20 cellular contexts compared by ENCODE assay signal in the genomic region with DNA sequence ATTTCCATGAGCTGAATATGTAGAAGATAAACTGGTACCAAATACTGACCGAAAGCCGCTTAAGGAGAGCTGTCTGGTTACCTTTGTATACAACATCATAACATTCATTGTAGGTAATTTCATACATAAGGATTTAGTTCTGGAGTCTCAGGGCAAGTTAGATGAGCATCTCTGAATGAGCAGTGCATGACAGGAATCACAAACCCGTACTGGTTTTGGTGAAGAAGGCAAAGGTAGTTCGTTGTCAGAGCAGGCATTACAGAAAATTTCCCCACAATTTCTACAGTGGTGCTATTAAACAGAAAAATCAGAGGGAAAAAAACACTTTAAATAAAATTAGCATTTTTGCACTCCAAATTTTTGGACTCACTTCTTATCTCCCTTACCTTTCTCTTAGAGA. TPM values are rescaled to one million over a fixed set of nuclear protein-coding genes. Genes with fewer than 3 reads are reported as not detected.
A peak's percentile ranks its signal among the peaks of the same experiment; 100 is the strongest.
DNase-seq lines count a peak whose midpoint lies in the region; ATAC-seq and TF ChIP-seq lines count a peak whose summit lies in the region.
"Had no signal": no experiment of that assay in that cellular context is flagged by ENCODE, and none has a peak within 500 bp of the region (broad histone marks: within the 10 kb centered on the region; RNA-seq: fewer than 3 reads in every experiment).

No MANE protein-coding gene starts in this region.

- no peaks in the 10 kb centered on the region for H3K9me3 Mint-ChIP-seq in activated naive CD8-positive, alpha-beta T cell (ENCODE audit: low read depth)
- H3K9me3 Mint-ChIP-seq in activated naive CD8-positive, alpha-beta T cell treated with anti-CD3 and anti-CD28 coated beads for 36 hours = no peaks in the 10 kb centered on the region
- no peaks in the 10 kb centered on the region for H3K9me3 Mint-ChIP-seq in activated naive CD8-positive, alpha-beta T cell treated with anti-CD3 and anti-CD28 coated beads, Interleukin-2, amount 50 U/mL, for 24 hours
- H3K9me3 Mint-ChIP-seq in osteocyte (ENCODE audit: unreplicated experiment) = no peaks in the 10 kb centered on the region
- H3K9me3 Mint-ChIP-seq: activated CD4-positive, alpha-beta T cell treated with anti-CD3 and anti-CD28 coated beads, Interleukin-2, amount 10 ng/mL, durations not matched to agents 24 days and 14 days; T-cell had no signal

- TF ChIP-seq POLR2A in GM18505 (IDR thresholded peaks at IDR 0.05; ENCODE audit: borderline replicate concordance, extremely low read depth, insufficient read depth, insufficient read length) = peak; percentile 33

- DNase-seq in activated naive CD8-positive, alpha-beta T cell treated with anti-CD3 and anti-CD28 coated beads for 36 hours = no peak
- no peak for DNase-seq in activated naive CD8-positive, alpha-beta T cell treated with anti-CD3 and anti-CD28 coated beads, Interleukin-2, amount 50 U/mL, for 24 hours
- DNase-seq in osteocyte (ENCODE audit: extremely low spot score, unreplicated experiment) = no peak
- no peak for DNase-seq in iPS-NIHi11 (ENCODE audit: low spot score)
- DNase-seq in osteoblast (ENCODE audit: insufficient read length, low spot score, missing footprints) = no peak
- DNase-seq: activated CD4-positive, alpha-beta T cell treated with anti-CD3 and anti-CD28 coated beads, Interleukin-2, amount 10 ng/mL, durations not matched to agents 24 days and 14 days; DMS79 treated with DMSO at 0.1 percent for 48 hours; head of caudate nucleus; left lung; NCI-H1694; NCI-H774; OCI-M1; retina; SHP77; stimulated activated CD4-positive, alpha-beta T cell treated with anti-CD3 and anti-CD28 coated beads, Interleukin-4, amount 100 ng/mL, for 4 hours; T-cell; upper lobe of left lung had no signal

- H3K4me1 Mint-ChIP-seq in activated naive CD8-positive, alpha-beta T cell (ENCODE audit: low read depth) = peaks cover 22% of the 10 kb centered on the region
- peaks cover 26% of the 10 kb centered on the region for H3K4me1 Mint-ChIP-seq in activated naive CD8-positive, alpha-beta T cell treated with anti-CD3 and anti-CD28 coated beads for 36 hours
- H3K4me1 Mint-ChIP-seq in activated naive CD8-positive, alpha-beta T cell treated with anti-CD3 and anti-CD28 coated beads, Interleukin-2, amount 50 U/mL, for 24 hours = peaks cover 25% of the 10 kb centered on the region
- H3K4me1 Mint-ChIP-seq in osteocyte (ENCODE audit: unreplicated experiment) = peaks cover 8% of the 10 kb centered on the region

- H4K20me1 ChIP-seq in osteoblast (ENCODE audit: insufficient read depth, low read length) = peaks cover 14% of the 10 kb centered on the region

- no peak overlapping the region for H3K4me3 ChIP-seq in osteoblast (ENCODE audit: insufficient read depth, low read length)
- H3K4me3 ChIP-seq: left lung, upper lobe of left lung had no signal

- no peak overlapping the region for H3K4me3 Mint-ChIP-seq in activated naive CD8-positive, alpha-beta T cell
- no peak overlapping the region for H3K4me3 Mint-ChIP-seq in activated naive CD8-positive, alpha-beta T cell treated with anti-CD3 and anti-CD28 coated beads for 36 hours
- no peak overlapping the region for H3K4me3 Mint-ChIP-seq in activated naive CD8-positive, alpha-beta T cell treated with anti-CD3 and anti-CD28 coated beads, Interleukin-2, amount 50 U/mL, for 24 hours
- H3K4me3 Mint-ChIP-seq in osteocyte (ENCODE audit: unreplicated experiment) = no peak overlapping the region
- H3K4me3 Mint-ChIP-seq: activated CD4-positive, alpha-beta T cell treated with anti-CD3 and anti-CD28 coated beads, Interleukin-2, amount 10 ng/mL, durations not matched to agents 24 days and 14 days; T-cell had no signal

- no peaks in the 10 kb centered on the region for H3K9me3 ChIP-seq in osteoblast (ENCODE audit: low read depth, low read length)
- H3K9me3 ChIP-seq: left lung, upper lobe of left lung had no signal

- H3K36me3 Mint-ChIP-seq in activated naive CD8-positive, alpha-beta T cell = peaks cover 4% of the 10 kb centered on the region
- H3K36me3 Mint-ChIP-seq in activated naive CD8-positive, alpha-beta T cell treated with anti-CD3 and anti-CD28 coated beads for 36 hours = peaks cover 24% of the 10 kb centered on the region
- H3K36me3 Mint-ChIP-seq in activated naive CD8-positive, alpha-beta T cell treated with anti-CD3 and anti-CD28 coated beads, Interleukin-2, amount 50 U/mL, for 24 hours (ENCODE audit: low read depth) = peaks cover 45% of the 10 kb centered on the region
- peaks cover 51% of the 10 kb centered on the region for H3K36me3 Mint-ChIP-seq in osteocyte (ENCODE audit: unreplicated experiment)

- H3K36me3 ChIP-seq in osteoblast (ENCODE audit: insufficient read depth, low read length) = peaks cover 63% of the 10 kb centered on the region

- H3K27ac Mint-ChIP-seq in activated naive CD8-positive, alpha-beta T cell = peak overlapping the region; percentile 52
- no peak overlapping the region for H3K27ac Mint-ChIP-seq in activated naive CD8-positive, alpha-beta T cell treated with anti-CD3 and anti-CD28 coated beads for 36 hours
- H3K27ac Mint-ChIP-seq in activated naive CD8-positive, alpha-beta T cell treated with anti-CD3 and anti-CD28 coated beads, Interleukin-2, amount 50 U/mL, for 24 hours = peak overlapping the region; percentile 57
- H3K27ac Mint-ChIP-seq in osteocyte (ENCODE audit: unreplicated experiment) = peak overlapping the region; percentile 35
- H3K27ac Mint-ChIP-seq: activated CD4-positive, alpha-beta T cell treated with anti-CD3 and anti-CD28 coated beads, Interleukin-2, amount 10 ng/mL, durations not matched to agents 24 days and 14 days had no signal

- no peaks in the 10 kb centered on the region for H3K27me3 Mint-ChIP-seq in activated naive CD8-positive, alpha-beta T cell
- no peaks in the 10 kb centered on the region for H3K27me3 Mint-ChIP-seq in activated naive CD8-positive, alpha-beta T cell treated with anti-CD3 and anti-CD28 coated beads for 36 hours
- no peaks in the 10 kb centered on the region for H3K27me3 Mint-ChIP-seq in activated naive CD8-positive, alpha-beta T cell treated with anti-CD3 and anti-CD28 coated beads, Interleukin-2, amount 50 U/mL, for 24 hours
- H3K27me3 Mint-ChIP-seq in osteocyte (ENCODE audit: unreplicated experiment) = no peaks in the 10 kb centered on the region
- H3K27me3 Mint-ChIP-seq: activated CD4-positive, alpha-beta T cell treated with anti-CD3 and anti-CD28 coated beads, Interleukin-2, amount 10 ng/mL, durations not matched to agents 24 days and 14 days; T-cell had no signal

- H3K4me2 ChIP-seq in osteoblast (ENCODE audit: insufficient read depth, low read length) = no peak overlapping the region

- H3K79me2 ChIP-seq in osteoblast (ENCODE audit: insufficient read depth, low read length) = peaks cover 20% of the 10 kb centered on the region

- peaks cover 4% of the 10 kb centered on the region for H3K4me1 ChIP-seq in osteoblast (ENCODE audit: insufficient read depth, low read length)
- H3K4me1 ChIP-seq: left lung, upper lobe of left lung had no signal

- ATAC-seq in GM18505 (IDR thresholded peaks at IDR 0.05; ENCODE audit: unreplicated experiment) = no peak
- no peak for ATAC-seq in activated naive CD8-positive, alpha-beta T cell treated with anti-CD3 and anti-CD28 coated beads, Interleukin-2, amount 50 U/mL, for 24 hours
- ATAC-seq in HG02571 (IDR thresholded peaks at IDR 0.05; ENCODE audit: unreplicated experiment) = no peak
- ATAC-seq: left lung, T-cell had no signal

- H2AFZ ChIP-seq in osteoblast (ENCODE audit: low read length) = no peak overlapping the region

- H3K27ac ChIP-seq in osteoblast (ENCODE audit: low read depth, low read length) = no peak overlapping the region
- H3K27ac ChIP-seq: left lung, upper lobe of left lung had no signal

- TF ChIP-seq CTCF in osteocyte (IDR thresholded peaks at IDR 0.05) = no peak
- TF ChIP-seq CTCF in osteoblast (IDR thresholded peaks at IDR 0.05; ENCODE audit: extremely low read depth, low read depth, low read length) = no peak

- no peaks in the 10 kb centered on the region for H3K27me3 ChIP-seq in osteoblast (ENCODE audit: insufficient read depth, low read length)
- H3K27me3 ChIP-seq: left lung, upper lobe of left lung had no signal

RNA-seq across cellular contexts. Expression of a gene that starts 12.9 kb away (rescaled TPM):
- total RNA-seq in activated naive CD8-positive, alpha-beta T cell treated with anti-CD3 and anti-CD28 coated beads for 36 hours = 1 to 10 TPM in 1 of 2 experiments, under 1 TPM in 1; 0.70 to 1.5 TPM
- 8.6 and 10.1 TPM in 2 replicates for total RNA-seq in osteocyte
- 13.4 and 14.1 TPM in 2 replicates for total RNA-seq in osteoblast

RNA-seq across cellular contexts. Expression of a gene that starts 13.8 kb away (rescaled TPM):
- 100 to 1,000 TPM; 160 to 165 TPM for total RNA-seq in activated naive CD8-positive, alpha-beta T cell treated with anti-CD3 and anti-CD28 coated beads for 36 hours
- total RNA-seq in osteocyte = 84.7 and 97.2 TPM in 2 replicates
- total RNA-seq in osteoblast = 9.7 and 10.1 TPM in 2 replicates
